Comparison of ENCODE assay signal across 8 cellular contexts in genomic region chr15:26439681-26440080, GRCh38.
"Had no signal": no experiment of that assay in that cellular context is flagged by ENCODE, and none has a peak within 500 bp of the region (broad histone marks: within the 10 kb centered on the region; RNA-seq: fewer than 3 reads in every experiment).

No MANE protein-coding gene starts in this region.

- DNase-seq: GM23248, GOT3, H9, HCEC 1CT, IMR-90, KG1 had no signal

- H3K27ac ChIP-seq: GM23248, HL-60 had no signal

- H3K4me3 ChIP-seq: GM23248, K562 had no signal

- ATAC-seq: K562 had no signal
